Comparison of ENCODE assay signal across 24 cellular contexts in genomic region chr9:77170991-77171699, GRCh38. TPM values are rescaled to one million over a fixed set of nuclear protein-coding genes. Genes with fewer than 3 reads are reported as not detected.
DNase-seq lines count a peak whose midpoint lies in the region; ATAC-seq and TF ChIP-seq lines count a peak whose summit lies in the region.
"Had no signal": no experiment of that assay in that cellular context is flagged by ENCODE, and none has a peak within 500 bp of the region (broad histone marks: within the 10 kb centered on the region; RNA-seq: fewer than 3 reads in every experiment).

No MANE protein-coding gene starts in this region.

- H3K27ac Mint-ChIP-seq in naive thymus-derived CD4-positive, alpha-beta T cell: peak overlapping the region in 5 of 9 donors; percentile 6 to 38 (median 10)
- H3K27ac Mint-ChIP-seq: activated CD4-positive, alpha-beta memory T cell treated with anti-CD3 and anti-CD28 coated beads, Interleukin-2, amount 10 ng/mL, durations not matched to agents 7 days and 5 days; activated naive CD4-positive, alpha-beta T cell treated with anti-CD3 and anti-CD28 coated beads, Interleukin-2, amount 10 ng/mL, durations not matched to agents 7 days and 5 days; stimulated activated naive CD8-positive, alpha-beta T cell treated with anti-CD3 and anti-CD28 coated beads, Interleukin-15, Interleukin-2, amounts not matched to agents 100 ng/mL and 50 ng/mL, for 24 hours; T-helper 1 cell treated with Interleukin-12 subunit alpha and Interleukin-12 subunit beta and Interleukin-4 antibody, amounts not matched to agents 30 μg/mL and 1 μg/mL, for 36 hours had no signal

- intact Hi-C loops in heart right ventricle (cut with DNase I): no loop called here
- intact Hi-C loops in naive thymus-derived CD4-positive, alpha-beta T cell (cut with micrococcal nuclease): loop anchor here (10.0 kb wide), 3 partner anchors 154 to 1986 kb away; no protein-coding TSS in a partner anchor

- H3K4me1 Mint-ChIP-seq in naive thymus-derived CD4-positive, alpha-beta T cell: peaks cover 0 to 6% (median 0%) of the 10 kb centered on the region in 7 donors
- H3K4me1 Mint-ChIP-seq: activated naive CD4-positive, alpha-beta T cell treated with anti-CD3 and anti-CD28 coated beads, Interleukin-2, amount 10 ng/mL, durations not matched to agents 7 days and 5 days had no signal

- H3K36me3 ChIP-seq in heart right ventricle: no peaks in the 10 kb centered on the region
- H3K36me3 ChIP-seq in naive thymus-derived CD4-positive, alpha-beta T cell (ENCODE audit: control insufficient read depth in 2 of 3, insufficient read depth in 3 of 3, low read length in 3 of 3): no peaks in the 10 kb centered on the region
- H3K36me3 ChIP-seq: sigmoid colon, upper lobe of right lung had no signal

- peak; percentile 36 for DNase-seq in HuH-7 (ENCODE audit: low spot score)
- DNase-seq in NCI-H146 treated with DMSO at 0.1 percent for 48 hours (lab: John Stamatoyannopoulos, UW; ENCODE audit: unreplicated experiment): peak; percentile 76
- peak; percentile 11 to 26 for DNase-seq in heart right ventricle
- DNase-seq in naive thymus-derived CD4-positive, alpha-beta T cell: no peak
- DNase-seq in activated effector memory CD4-positive, alpha-beta T cell treated with anti-CD3 and anti-CD28 coated beads, Interleukin-2, amount 50 U/mL, for 16 hours: no peak
- DNase-seq in activated CD4-positive, alpha-beta T cell treated with anti-CD3 and anti-CD28 coated beads for 48 hours: no peak
- DNase-seq: activated CD4-positive, alpha-beta memory T cell treated with anti-CD3 and anti-CD28 coated beads, Interleukin-2, amount 10 ng/mL, durations not matched to agents 7 days and 5 days; activated naive CD4-positive, alpha-beta T cell treated with anti-CD3 and anti-CD28 coated beads, Interleukin-2, amount 10 ng/mL, durations not matched to agents 7 days and 5 days; activated T-cell treated with anti-CD3 and anti-CD28 coated beads, Interleukin-2, amount 50 U/mL, for 1 hour; aorta; Caco-2; H7; NCI-H187 treated with DMSO at 0.1 percent for 48 hours; NCI-H526; occipital lobe; OCI-M1; SIG-M5; sigmoid colon; stimulated activated CD4-positive, alpha-beta T cell treated with anti-CD3 and anti-CD28 coated beads, Interleukin-1b, Interleukin-23, amount 100 ng/mL, for 48 hours; upper lobe of right lung had no signal

- no peaks in the 10 kb centered on the region for H3K36me3 Mint-ChIP-seq in naive thymus-derived CD4-positive, alpha-beta T cell
- H3K36me3 Mint-ChIP-seq: activated naive CD4-positive, alpha-beta T cell treated with anti-CD3 and anti-CD28 coated beads, Interleukin-2, amount 10 ng/mL, durations not matched to agents 7 days and 5 days had no signal

- 76% methylated on average over 2 of the region's 2 CpGs for WGBS in heart right ventricle, 2 donors

- no peak overlapping the region for H3K4me3 Mint-ChIP-seq in naive thymus-derived CD4-positive, alpha-beta T cell
- H3K4me3 Mint-ChIP-seq: activated CD4-positive, alpha-beta memory T cell treated with anti-CD3 and anti-CD28 coated beads, Interleukin-2, amount 10 ng/mL, durations not matched to agents 7 days and 5 days; activated naive CD4-positive, alpha-beta T cell treated with anti-CD3 and anti-CD28 coated beads, Interleukin-2, amount 10 ng/mL, durations not matched to agents 7 days and 5 days; stimulated activated naive CD8-positive, alpha-beta T cell treated with anti-CD3 and anti-CD28 coated beads, Interleukin-15, Interleukin-2, amounts not matched to agents 100 ng/mL and 50 ng/mL, for 24 hours; T-helper 1 cell treated with Interleukin-12 subunit alpha and Interleukin-12 subunit beta and Interleukin-4 antibody, amounts not matched to agents 30 μg/mL and 1 μg/mL, for 36 hours had no signal

- peak overlapping the region in 6 of 10 donors; percentile 6 to 77 (median 60) for H3K27ac ChIP-seq in heart right ventricle
- H3K27ac ChIP-seq in naive thymus-derived CD4-positive, alpha-beta T cell (ENCODE audit: low read depth, low read length): no peak overlapping the region
- H3K27ac ChIP-seq: sigmoid colon, upper lobe of right lung had no signal

- peaks cover 0 to 25% (median 0%) of the 10 kb centered on the region in 5 donors for H3K27me3 Mint-ChIP-seq in naive thymus-derived CD4-positive, alpha-beta T cell
- H3K27me3 Mint-ChIP-seq: stimulated activated naive CD8-positive, alpha-beta T cell treated with anti-CD3 and anti-CD28 coated beads, Interleukin-15, Interleukin-2, amounts not matched to agents 100 ng/mL and 50 ng/mL, for 24 hours had no signal

- CTCF ChIA-PET in naive thymus-derived CD4-positive, alpha-beta T cell (lab: Charles Lee): interaction anchor here (0.6 kb wide), 1 partner anchor 98 kb away, joined by 3 read pairs; no protein-coding TSS in a partner anchor

- TF ChIP-seq CTCF in heart right ventricle (IDR thresholded peaks at IDR 0.05): no peak

- no peaks in the 10 kb centered on the region for H3K9me3 Mint-ChIP-seq in naive thymus-derived CD4-positive, alpha-beta T cell
- H3K9me3 Mint-ChIP-seq: activated CD4-positive, alpha-beta memory T cell treated with anti-CD3 and anti-CD28 coated beads, Interleukin-2, amount 10 ng/mL, durations not matched to agents 7 days and 5 days; activated naive CD4-positive, alpha-beta T cell treated with anti-CD3 and anti-CD28 coated beads, Interleukin-2, amount 10 ng/mL, durations not matched to agents 7 days and 5 days; stimulated activated naive CD8-positive, alpha-beta T cell treated with anti-CD3 and anti-CD28 coated beads, Interleukin-15, Interleukin-2, amounts not matched to agents 100 ng/mL and 50 ng/mL, for 24 hours; T-helper 1 cell treated with Interleukin-12 subunit alpha and Interleukin-12 subunit beta and Interleukin-4 antibody, amounts not matched to agents 30 μg/mL and 1 μg/mL, for 36 hours had no signal

- peak; percentile 46 to 95 (median 88) for ATAC-seq in heart right ventricle
- no peak for ATAC-seq in naive thymus-derived CD4-positive, alpha-beta T cell
- no peak for ATAC-seq in GM18907 (IDR thresholded peaks at IDR 0.05; ENCODE audit: unreplicated experiment)
- ATAC-seq: esophagus mucosa, upper lobe of right lung had no signal

- no peaks in the 10 kb centered on the region for H3K27me3 ChIP-seq in heart right ventricle
- H3K27me3 ChIP-seq in naive thymus-derived CD4-positive, alpha-beta T cell (ENCODE audit: control insufficient read depth in 2 of 2, insufficient read depth in 2 of 2, low read length in 2 of 2): no peaks in the 10 kb centered on the region
- H3K27me3 ChIP-seq: sigmoid colon, upper lobe of right lung had no signal

- H3K9me3 ChIP-seq in heart right ventricle: no peaks in the 10 kb centered on the region
- H3K9me3 ChIP-seq in naive thymus-derived CD4-positive, alpha-beta T cell (ENCODE audit: control insufficient read depth in 2 of 3, low read length in 3 of 3): no peaks in the 10 kb centered on the region
- H3K9me3 ChIP-seq: Caco-2, sigmoid colon, upper lobe of right lung had no signal

- POLR2A ChIA-PET in naive thymus-derived CD4-positive, alpha-beta T cell (lab: Charles Lee): no interaction called here

- H3K4me1 ChIP-seq in heart right ventricle: peaks cover 0 to 17% (median 5%) of the 10 kb centered on the region in 9 donors
- peaks cover 0 to under 1% of the 10 kb centered on the region in 2 donors for H3K4me1 ChIP-seq in naive thymus-derived CD4-positive, alpha-beta T cell (ENCODE audit: control insufficient read depth in 2 of 2, insufficient read depth in 2 of 2, low read length in 2 of 2)
- H3K4me1 ChIP-seq: Caco-2, sigmoid colon, upper lobe of right lung had no signal

- H3K4me3 ChIP-seq in heart right ventricle: no peak overlapping the region
- no peak overlapping the region for H3K4me3 ChIP-seq in naive thymus-derived CD4-positive, alpha-beta T cell (ENCODE audit: low read length)
- H3K4me3 ChIP-seq: sigmoid colon, upper lobe of right lung had no signal

RNA-seq across cellular contexts. Expression of gene VPS13A, which starts 6.2 kb away (rescaled TPM):
- 10 to 100 TPM; 24.9 to 53.2 (median 38.0) TPM for total RNA-seq in heart right ventricle
- polyA plus RNA-seq in heart right ventricle: 10 to 100 TPM in 1 of 2 donors, 1 to 10 TPM in 1; 6.8 to 29.3 TPM
- 10 to 100 TPM; 37.1 to 52.8 (median 42.6) TPM for total RNA-seq in naive thymus-derived CD4-positive, alpha-beta T cell
- polyA plus RNA-seq in naive thymus-derived CD4-positive, alpha-beta T cell: 1 to 10 TPM; 3.0 to 4.0 TPM

Comparison
In these comparisons a context has a peak if more than half of its experiments do, and no peak if none do; other contexts are left out.
1. DNase-seq: peak in HuH-7 (single experiment), NCI-H146 treated with DMSO at 0.1 percent for 48 hours (single experiment) and heart right ventricle (2 of 2); none in naive thymus-derived CD4-positive, alpha-beta T cell (0 of 9), activated effector memory CD4-positive, alpha-beta T cell treated with anti-CD3 and anti-CD28 coated beads, Interleukin-2, amount 50 U/mL, for 16 hours (single experiment) and activated CD4-positive, alpha-beta T cell treated with anti-CD3 and anti-CD28 coated beads for 48 hours (single experiment).
2. ATAC-seq: peak in heart right ventricle (8 of 8); none in naive thymus-derived CD4-positive, alpha-beta T cell (single experiment) and GM18907 (single experiment).
3. intact Hi-C loops: an anchor here in naive thymus-derived CD4-positive, alpha-beta T cell (10.0 kb wide); none called in heart right ventricle.